14 cellular contexts compared by ENCODE assay signal in genomic region chr1:21291964-21292363, GRCh38. TPM values are rescaled to one million over a fixed set of nuclear protein-coding genes. Genes with fewer than 3 reads are reported as not detected.
DNase-seq lines count a peak whose midpoint lies in the region; ATAC-seq and TF ChIP-seq lines count a peak whose summit lies in the region.
"Had no signal": no experiment of that assay in that cellular context is flagged by ENCODE, and none has a peak within 500 bp of the region (broad histone marks: within the 10 kb centered on the region; RNA-seq: fewer than 3 reads in every experiment).

No MANE protein-coding gene starts in this region.

- H3K27ac Mint-ChIP-seq in activated B cell treated with CpG ODN at 0.5 μM for 24 hours (peak overlapping the region; percentile 98), mesothelial cell of epicardium (no peak overlapping the region), type B pancreatic cell (peak overlapping the region; percentile 60)

- no peak for ATAC-seq in activated B cell treated with CpG ODN at 0.5 μM for 24 hours (ENCODE audit: low read depth)
- ATAC-seq in HG02981 (IDR thresholded peaks at IDR 0.05; ENCODE audit: unreplicated experiment), result no peak
- ATAC-seq: psoas muscle had no signal

- DNase-seq in left ventricle myocardium inferior (no peak), right atrium auricular region (ENCODE audit: low spot score) (no peak), activated B cell treated with CpG ODN at 0.5 μM for 24 hours (no peak), mesothelial cell of epicardium (ENCODE audit: low spot score in 2 of 2, unreplicated experiment in 2 of 2) (no peak), type B pancreatic cell (ENCODE audit: extremely low spot score, unreplicated experiment) (no peak), NCI-H1417 (lab: John Stamatoyannopoulos, UW) (no peak), dorsolateral prefrontal cortex (no peak)
- DNase-seq: activated CD8-positive, alpha-beta memory T cell treated with anti-CD3 and anti-CD28 coated beads, Interleukin-2, amount 50 U/mL, for 48 hours; GM23248; NCI-H1417 treated with DMSO at 0.1 percent for 48 hours; NCI-H524 treated with DMSO at 0.1 percent for 48 hours; psoas muscle; stimulated activated CD4-positive, alpha-beta T cell treated with anti-CD3 and anti-CD28 coated beads, Interleukin-1b, Interleukin-23, amount 100 ng/mL, for 48 hours had no signal

- POLR2A ChIA-PET in activated B cell treated with CpG ODN at 0.5 μM for 24 hours (lab: Charles Lee), result interaction anchor here (0.6 to 11.0 kb wide), 12 partner anchors 11 to 452 kb away, joined by 3 to 313 read pairs (median 46); no protein-coding TSS in a partner anchor

- TF ChIP-seq CTCF in left ventricle myocardium inferior (IDR thresholded peaks at IDR 0.05; ENCODE audit: borderline replicate concordance) (no peak), right atrium auricular region (IDR thresholded peaks at IDR 0.05) (no peak), activated B cell treated with CpG ODN at 0.5 μM for 24 hours (IDR thresholded peaks at IDR 0.05) (no peak), mesothelial cell of epicardium (IDR thresholded peaks at IDR 0.05; ENCODE audit: unreplicated experiment) (no peak), type B pancreatic cell (conservative IDR thresholded peaks at IDR 0.05) (no peak), dorsolateral prefrontal cortex (IDR thresholded peaks at IDR 0.05 in 54 of 56, conservative IDR thresholded peaks at IDR 0.05 in 2 of 56; ENCODE audit: low read depth in 1 of 56, partially characterized antibody in 56 of 56) (no peak)

- H3K4me1 Mint-ChIP-seq in activated B cell treated with CpG ODN at 0.5 μM for 24 hours, result peaks cover 88% of the 10 kb centered on the region
- H3K4me1 Mint-ChIP-seq in mesothelial cell of epicardium, result peaks cover 14% of the 10 kb centered on the region
- peaks cover 36% of the 10 kb centered on the region for H3K4me1 Mint-ChIP-seq in type B pancreatic cell (ENCODE audit: unreplicated experiment)

- H3K36me3 ChIP-seq in left ventricle myocardium inferior (no peaks in the 10 kb centered on the region), right atrium auricular region (no peaks in the 10 kb centered on the region)

- intact Hi-C loops in left ventricle myocardium inferior (cut with micrococcal nuclease) (no loop called here), activated B cell treated with CpG ODN at 0.5 μM for 24 hours (cut with micrococcal nuclease) (loop anchor here (5.0 kb wide), 4 partner anchors 115 to 735 kb away; partner anchors contain the start of genes EIF4G3 and USP48), dorsolateral prefrontal cortex (cut with DNase I) (no loop called here)

- H3K27me3 ChIP-seq in left ventricle myocardium inferior (ENCODE audit: low read depth) (no peaks in the 10 kb centered on the region), right atrium auricular region (no peaks in the 10 kb centered on the region), dorsolateral prefrontal cortex (no peaks in the 10 kb centered on the region)

- CTCF ChIA-PET in activated B cell treated with CpG ODN at 0.5 μM for 24 hours (lab: Charles Lee), result interaction anchor here (1.7 to 5.9 kb wide), 4 partner anchors 21 to 226 kb away, joined by 4 to 51 read pairs (median 22); no protein-coding TSS in a partner anchor

- H3K27me3 Mint-ChIP-seq in activated B cell treated with CpG ODN at 0.5 μM for 24 hours (no peaks in the 10 kb centered on the region), mesothelial cell of epicardium (ENCODE audit: low read depth) (no peaks in the 10 kb centered on the region), type B pancreatic cell (no peaks in the 10 kb centered on the region)

- H3K27ac ChIP-seq in left ventricle myocardium inferior (replicated peaks), result peak overlapping the region; percentile 90
- peak overlapping the region in 1 of 2 donors; percentile 65 for H3K27ac ChIP-seq in right atrium auricular region
- H3K27ac ChIP-seq in dorsolateral prefrontal cortex, result peak overlapping the region in 20 of 59 donors; percentile 6 to 75 (median 48)
- H3K27ac ChIP-seq: GM23248 had no signal

- H3K9me3 ChIP-seq in left ventricle myocardium inferior (replicated peaks), result no peaks in the 10 kb centered on the region
- H3K9me3 ChIP-seq in right atrium auricular region, result no peaks in the 10 kb centered on the region
- H3K9me3 ChIP-seq: psoas muscle had no signal

- H3K4me1 ChIP-seq in left ventricle myocardium inferior, result peaks cover 66% of the 10 kb centered on the region
- H3K4me1 ChIP-seq in right atrium auricular region, result peaks cover 0 to 69% of the 10 kb centered on the region in 2 donors

- no peaks in the 10 kb centered on the region for H3K9me3 Mint-ChIP-seq in activated B cell treated with CpG ODN at 0.5 μM for 24 hours
- no peaks in the 10 kb centered on the region for H3K9me3 Mint-ChIP-seq in mesothelial cell of epicardium
- no peaks in the 10 kb centered on the region for H3K9me3 Mint-ChIP-seq in type B pancreatic cell

- H3K4me3 ChIP-seq in left ventricle myocardium inferior (no peak overlapping the region), right atrium auricular region (no peak overlapping the region), dorsolateral prefrontal cortex (no peak overlapping the region)
- H3K4me3 ChIP-seq: GM23248, psoas muscle had no signal

- H3K36me3 Mint-ChIP-seq in activated B cell treated with CpG ODN at 0.5 μM for 24 hours (ENCODE audit: low read depth), result peaks cover 37% of the 10 kb centered on the region
- H3K36me3 Mint-ChIP-seq in mesothelial cell of epicardium, result no peaks in the 10 kb centered on the region
- no peaks in the 10 kb centered on the region for H3K36me3 Mint-ChIP-seq in type B pancreatic cell

- H3K4me3 Mint-ChIP-seq in activated B cell treated with CpG ODN at 0.5 μM for 24 hours, result peak overlapping the region; percentile 90
- H3K4me3 Mint-ChIP-seq in mesothelial cell of epicardium, result peak overlapping the region; percentile 4
- peak overlapping the region; percentile 81 for H3K4me3 Mint-ChIP-seq in type B pancreatic cell

RNA-seq across cellular contexts. Expression of gene ECE1, which starts 1.7 kb away (rescaled TPM):
- 54.7 TPM for total RNA-seq in left ventricle myocardium inferior
- total RNA-seq in right atrium auricular region, result 100 to 1,000 TPM in 1 of 2 donors, 10 to 100 TPM in 1; 83.7 to 152 TPM
- total RNA-seq in activated B cell treated with CpG ODN at 0.5 μM for 24 hours, result 208 and 209 TPM in 2 replicates
- 39.3 to 41.8 TPM (median 41.1 TPM) in 3 replicates for total RNA-seq in mesothelial cell of epicardium
- 37.2 and 49.8 TPM in 2 replicates for total RNA-seq in type B pancreatic cell (ENCODE audit: low replicate concordance)
- total RNA-seq in dorsolateral prefrontal cortex, result 100 to 1,000 TPM in 2 of 120 experiments, 10 to 100 TPM in 118; 38.8 to 122 (median 62.6) TPM

Comparison
In these comparisons a context has a peak if more than half of its experiments do, and no peak if none do; other contexts are left out.
1. H3K4me3 Mint-ChIP-seq: peak in every context shown above with its lines; median percentile 90 in activated B cell treated with CpG ODN at 0.5 μM for 24 hours; 81 in type B pancreatic cell; 4 in mesothelial cell of epicardium.